16 cellular contexts compared by ENCODE assay signal in the genomic region with DNA sequence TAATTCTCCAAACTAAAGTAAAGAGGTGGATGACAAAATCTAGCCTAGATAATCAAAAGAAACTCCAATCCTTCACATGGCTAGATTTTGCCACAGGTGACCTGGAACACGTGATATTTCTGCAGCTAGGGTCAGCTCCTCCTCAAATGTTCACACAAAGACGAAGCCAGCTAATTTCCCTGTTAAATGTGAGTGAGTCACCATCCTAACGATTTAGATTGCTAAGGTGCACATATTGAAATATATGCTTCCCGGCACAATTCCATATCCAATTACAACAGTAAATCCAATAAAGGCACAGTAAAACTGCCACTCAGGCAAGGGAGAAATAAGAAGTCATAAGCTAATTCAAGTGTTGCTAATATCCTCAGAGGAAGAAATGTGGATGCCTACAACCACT. TPM values are rescaled to one million over a fixed set of nuclear protein-coding genes. Genes with fewer than 3 reads are reported as not detected.
DNase-seq lines count a peak whose midpoint lies in the region; ATAC-seq and TF ChIP-seq lines count a peak whose summit lies in the region.
"Had no signal": no experiment of that assay in that cellular context is flagged by ENCODE, and none has a peak within 500 bp of the region (broad histone marks: within the 10 kb centered on the region; RNA-seq: fewer than 3 reads in every experiment).

No MANE protein-coding gene starts in this region.

- H3K27ac Mint-ChIP-seq in CD4-positive, CD25-positive, alpha-beta regulatory T cell, result peak overlapping the region; percentile 88 to 97 (median 89)
- H3K27ac Mint-ChIP-seq: activated CD4-positive, alpha-beta T cell treated with anti-CD3 and anti-CD28 coated beads for 36 hours had no signal

- no peaks in the 10 kb centered on the region for H3K9me3 Mint-ChIP-seq in CD4-positive, CD25-positive, alpha-beta regulatory T cell

- no peaks in the 10 kb centered on the region for H3K27me3 Mint-ChIP-seq in CD4-positive, CD25-positive, alpha-beta regulatory T cell
- H3K27me3 Mint-ChIP-seq: activated CD4-positive, alpha-beta T cell treated with anti-CD3 and anti-CD28 coated beads for 36 hours had no signal

- no peaks in the 10 kb centered on the region for H3K9me3 ChIP-seq in CD4-positive, CD25-positive, alpha-beta regulatory T cell (ENCODE audit: control insufficient read depth in 2 of 2, low read length in 2 of 2)
- H3K9me3 ChIP-seq in heart left ventricle, result no peaks in the 10 kb centered on the region
- H3K9me3 ChIP-seq: adrenal gland, suprapubic skin had no signal

- peak overlapping the region; percentile 65 to 92 (median 82) for H3K4me3 Mint-ChIP-seq in CD4-positive, CD25-positive, alpha-beta regulatory T cell
- H3K4me3 Mint-ChIP-seq: activated CD4-positive, alpha-beta T cell treated with anti-CD3 and anti-CD28 coated beads for 36 hours had no signal

- TF ChIP-seq CTCF in epithelial cell of esophagus (IDR thresholded peaks at IDR 0.05; ENCODE audit: insufficient read depth, low read depth, low read length, missing control alignments) (no peak), heart left ventricle (IDR thresholded peaks at IDR 0.05) (no peak)

- H3K4me1 Mint-ChIP-seq in CD4-positive, CD25-positive, alpha-beta regulatory T cell, result peaks cover 52 to 96% (median 80%) of the 10 kb centered on the region in 4 donors

- TF ChIP-seq POLR2A in heart left ventricle (IDR thresholded peaks at IDR 0.05), result no peak

- peak overlapping the region; percentile 78 for H3K4me3 ChIP-seq in CD4-positive, CD25-positive, alpha-beta regulatory T cell (ENCODE audit: low read depth, low read length)
- H3K4me3 ChIP-seq in epithelial cell of esophagus (ENCODE audit: low read length) (no peak overlapping the region), heart left ventricle (no peak overlapping the region)
- H3K4me3 ChIP-seq: adrenal gland, hepatocyte, suprapubic skin had no signal

- 75 to 84% (median 79%) methylated on average over 4 of the region's 4 CpGs for WGBS in heart left ventricle, 4 donors

- peaks cover 100% of the 10 kb centered on the region for H3K4me1 ChIP-seq in CD4-positive, CD25-positive, alpha-beta regulatory T cell (ENCODE audit: control insufficient read depth, insufficient read depth, low read length, poor library complexity, severe bottlenecking)
- H3K4me1 ChIP-seq in heart left ventricle, result peaks cover 0 to 23% (median 0%) of the 10 kb centered on the region in 12 donors

- H3K36me3 ChIP-seq in CD4-positive, CD25-positive, alpha-beta regulatory T cell (ENCODE audit: control insufficient read depth, insufficient read depth, low read length), result no peaks in the 10 kb centered on the region
- H3K36me3 ChIP-seq in heart left ventricle, result no peaks in the 10 kb centered on the region
- H3K36me3 ChIP-seq: adrenal gland, suprapubic skin had no signal

- ATAC-seq in CD4-positive, CD25-positive, alpha-beta regulatory T cell (ENCODE audit: low read depth in 2 of 2), result no peak
- ATAC-seq in heart left ventricle (no peak), HG03469 (IDR thresholded peaks at IDR 0.05; ENCODE audit: unreplicated experiment) (no peak)
- ATAC-seq: activated CD4-positive, alpha-beta T cell treated with anti-CD3 and anti-CD28 coated beads for 36 hours; left lobe of liver had no signal

- no peak for DNase-seq in CD4-positive, CD25-positive, alpha-beta regulatory T cell
- DNase-seq in Daoy (ENCODE audit: low read depth) (peak; percentile 8), NCI-H69 (lab: John Stamatoyannopoulos, UW) (peak; percentile 61), epithelial cell of esophagus (ENCODE audit: low read depth) (peak; percentile 24), KG1 (lab: John Stamatoyannopoulos, UW) (no peak), heart left ventricle (no peak)
- DNase-seq in activated CD8-positive, alpha-beta memory T cell treated with anti-CD3 and anti-CD28 coated beads for 24 hours, result no peak
- DNase-seq: activated CD4-positive, alpha-beta T cell treated with anti-CD3 and anti-CD28 coated beads for 36 hours; adrenal gland; erythroblast; NCI-H446 treated with DMSO at 0.1 percent for 48 hours; RPMI8226 had no signal

- intact Hi-C loops in heart left ventricle (cut with DNase I), result no loop called here

- H3K36me3 Mint-ChIP-seq in CD4-positive, CD25-positive, alpha-beta regulatory T cell, result no peaks in the 10 kb centered on the region

- no peaks in the 10 kb centered on the region for H3K27me3 ChIP-seq in CD4-positive, CD25-positive, alpha-beta regulatory T cell (ENCODE audit: control insufficient read depth, insufficient read depth, low read length)
- no peaks in the 10 kb centered on the region for H3K27me3 ChIP-seq in heart left ventricle
- H3K27me3 ChIP-seq: adrenal gland, hepatocyte, suprapubic skin had no signal

- H3K27ac ChIP-seq in CD4-positive, CD25-positive, alpha-beta regulatory T cell (ENCODE audit: insufficient read depth, low read length, poor library complexity, severe bottlenecking), result peak overlapping the region; percentile 95
- H3K27ac ChIP-seq in heart left ventricle, result no peak overlapping the region
- H3K27ac ChIP-seq: adrenal gland, hepatocyte, suprapubic skin had no signal

RNA-seq across cellular contexts. Expression of a gene that starts 28.7 kb away (rescaled TPM):
- total RNA-seq in CD4-positive, CD25-positive, alpha-beta regulatory T cell, result 225 TPM
- 10 to 100 TPM; 26.8 to 36.7 (median 33.7) TPM for polyA plus RNA-seq in CD4-positive, CD25-positive, alpha-beta regulatory T cell
- total RNA-seq in Daoy (2014; rRNA removed; shearing (Covaris generic)), result 0.60 and 1.4 TPM in 2 replicates
- 1 to 10 TPM; 4.9 to 8.0 (median 6.2) TPM for total RNA-seq in heart left ventricle
- polyA plus RNA-seq in heart left ventricle, result 1 to 10 TPM in 1 of 2 donors, under 1 TPM in 1; 0.84 to 1.3 TPM

Comparison
In these comparisons a context has a peak if more than half of its experiments do, and no peak if none do; other contexts are left out.
1. DNase-seq: peak in Daoy (single experiment), NCI-H69 (single experiment) and epithelial cell of esophagus (single experiment); none in CD4-positive, CD25-positive, alpha-beta regulatory T cell (0 of 3), activated CD8-positive, alpha-beta memory T cell treated with anti-CD3 and anti-CD28 coated beads for 24 hours (single experiment), KG1 (single experiment) and heart left ventricle (0 of 5).
2. RNA of a gene that starts 28.7 kb away (total RNA-seq): 225 TPM in CD4-positive, CD25-positive, alpha-beta regulatory T cell (single experiment); 4.9 to 8.0 TPM in heart left ventricle and 0.60 to 1.4 TPM in Daoy; every median in the first group is over 10 times any median in the second.